In genomic region chr19:8607386-8607785, GRCh38 we compare ENCODE assay signal across 16 cellular contexts. TPM values are rescaled to one million over a fixed set of nuclear protein-coding genes. Genes with fewer than 3 reads are reported as not detected.
DNase-seq lines count a peak whose midpoint lies in the region; ATAC-seq and TF ChIP-seq lines count a peak whose summit lies in the region.
"Had no signal": no experiment of that assay in that cellular context is flagged by ENCODE, and none has a peak within 500 bp of the region (broad histone marks: within the 10 kb centered on the region; RNA-seq: fewer than 3 reads in every experiment).

No MANE protein-coding gene starts in this region.

- H3K9me3 ChIP-seq in HEK293 (ENCODE audit: control insufficient read depth, insufficient read depth, low read depth, low read length) = no peaks in the 10 kb centered on the region
- H3K9me3 ChIP-seq in right cardiac atrium (ENCODE audit: control insufficient read depth, low read length) = peaks cover 2% of the 10 kb centered on the region
- no peaks in the 10 kb centered on the region for H3K9me3 ChIP-seq in thoracic aorta
- H3K9me3 ChIP-seq: prostate gland had no signal

- peaks cover 39% of the 10 kb centered on the region for H3K4me1 Mint-ChIP-seq in chondrocyte (ENCODE audit: low read depth)

- in situ Hi-C loops in KBM-7 (cut with MboI; ENCODE audit: low pct_unique_long_range_greater_than_20kb, low sequenced_read_pairs) = no loop called here

- DNase-seq in chondrocyte (ENCODE audit: low spot score) (no peak), right cardiac atrium (peak; percentile 81 to 92 (median 90)), thoracic aorta (ENCODE audit: low spot score) (peak; percentile 83), KBM-7 (no peak)
- DNase-seq: activated CD4-positive, alpha-beta T cell treated with anti-CD3 and anti-CD28 coated beads for 4 hours; CD4-positive, alpha-beta memory T cell; foreskin melanocyte; NCI-H2171 treated with DMSO at 0.1 percent for 48 hours; SIG-M5; T-helper 9 cell had no signal

- H3K4me3 ChIP-seq in HEK293 (ENCODE audit: low read depth, low read length) (no peak overlapping the region), right cardiac atrium (ENCODE audit: low read length) (no peak overlapping the region), thoracic aorta (peak overlapping the region; percentile 39)
- H3K4me3 ChIP-seq: prostate gland, suprapubic skin had no signal

- H3K4me3 Mint-ChIP-seq in chondrocyte (ENCODE audit: unreplicated experiment) = peak overlapping the region; percentile 29

- CTCF ChIA-PET in HEK293 (lab: Yijun Ruan, JAX) = interaction anchor here (0.6 to 1.1 kb wide), 5 partner anchors 16 to 193 kb away, joined by 3 to 5 read pairs (median 4); no protein-coding TSS in a partner anchor

- peaks cover 15% of the 10 kb centered on the region for H3K36me3 Mint-ChIP-seq in chondrocyte (ENCODE audit: low read depth)

- H3K36me3 ChIP-seq in HEK293 (ENCODE audit: control insufficient read depth in 2 of 2, insufficient read depth in 1 of 2, low read length in 2 of 2) (peaks cover 0 to 7% of the 10 kb centered on the region in 2 experiments; a peak in 2 of 3 replicates), thoracic aorta (peaks cover 18% of the 10 kb centered on the region)
- H3K36me3 ChIP-seq: prostate gland had no signal

- TF ChIP-seq CTCF in HEK293 (tag by site-specific recombination; IDR thresholded peaks at IDR 0.05) = no peak
- no peak for TF ChIP-seq CTCF in chondrocyte (IDR thresholded peaks at IDR 0.05)
- TF ChIP-seq CTCF in thoracic aorta (IDR thresholded peaks at IDR 0.05) = no peak

- H3K27me3 Mint-ChIP-seq in chondrocyte (ENCODE audit: low read depth) = no peaks in the 10 kb centered on the region
- H3K27me3 Mint-ChIP-seq: CD4-positive, alpha-beta memory T cell had no signal

- H3K4me1 ChIP-seq in HEK293 (ENCODE audit: control insufficient read depth, insufficient read depth, low read length) (no peaks in the 10 kb centered on the region), right cardiac atrium (ENCODE audit: control insufficient read depth, insufficient read depth, low read length) (no peaks in the 10 kb centered on the region), thoracic aorta (ENCODE audit: control insufficient read depth in 1 of 2, low read depth in 2 of 2) (peaks cover 22 to 43% of the 10 kb centered on the region in 2 donors)

- H3K27ac ChIP-seq in HEK293 (ENCODE audit: extremely low read depth, low read depth, low read length) (no peak overlapping the region), right cardiac atrium (ENCODE audit: low read length) (no peak overlapping the region), thoracic aorta (peak overlapping the region; percentile 71 to 90)
- H3K27ac ChIP-seq: prostate gland, suprapubic skin had no signal

- peak overlapping the region; percentile 86 for H3K27ac Mint-ChIP-seq in chondrocyte (ENCODE audit: unreplicated experiment)

- H3K27me3 ChIP-seq in right cardiac atrium (ENCODE audit: control insufficient read depth, insufficient read depth) (no peaks in the 10 kb centered on the region), thoracic aorta (replicated peaks; ENCODE audit: insufficient read depth) (no peaks in the 10 kb centered on the region)
- H3K27me3 ChIP-seq: suprapubic skin had no signal

- WGBS in right cardiac atrium = 69% methylated on average over 4 of the region's 4 CpGs

- ATAC-seq in right cardiac atrium (peak; percentile 58 to 72), thoracic aorta (ENCODE audit: insufficient number of reproducible peaks, low FRiP score, low read depth) (peak; percentile 40), HG03175 (IDR thresholded peaks at IDR 0.05; ENCODE audit: unreplicated experiment) (no peak), HG02938 (IDR thresholded peaks at IDR 0.05; ENCODE audit: unreplicated experiment) (no peak)

- intact Hi-C loops in right cardiac atrium (cut with DNase I) = no loop called here

- no peaks in the 10 kb centered on the region for H3K9me3 Mint-ChIP-seq in chondrocyte (ENCODE audit: low read depth)

- POLR2A ChIA-PET in HEK293 (lab: Yijun Ruan, JAX) = no interaction called here

TF ChIP-seq in HEK293, 187 proteins besides CTCF, POLR2A, EP300 and RAD21:
- TF ChIP-seq EGR2 (tag by site-specific recombination; IDR thresholded peaks at IDR 0.05; ENCODE audit: low read depth) (0 out of 2 replicates have a peak, but pooled peaks have one; percentile 42), SP7 (tag by site-specific recombination; IDR thresholded peaks at IDR 0.05) (peak; percentile 51), ZBTB48 (tag by site-specific recombination; IDR thresholded peaks at IDR 0.05) (peak; percentile 48; the same call in 1 of the 2 replicates), ELK4 (IDR thresholded peaks at IDR 0.05; ENCODE audit: borderline replicate concordance, low read depth, low read length) (no peak), MZF1 (tag by site-specific recombination; IDR thresholded peaks at IDR 0.05; ENCODE audit: borderline replicate concordance) (peak; percentile 92), KLF17 (tag by site-specific recombination; IDR thresholded peaks at IDR 0.05) (peak; percentile 88; the same call in 1 of the 2 replicates), YY2 (tag by site-specific recombination; IDR thresholded peaks at IDR 0.05) (no peak), ZNF423 (tag by site-specific recombination; IDR thresholded peaks at IDR 0.05) (no peak), KLF1 (tag by site-specific recombination; IDR thresholded peaks at IDR 0.05) (peak; percentile 99), ZNF580 (tag by site-specific recombination; IDR thresholded peaks at IDR 0.05) (peak; percentile 86), ZBTB8A (tag by site-specific recombination; IDR thresholded peaks at IDR 0.05) (peak; percentile 95), ZNF843 (tag by site-specific recombination; IDR thresholded peaks at IDR 0.05) (0 out of 2 replicates have a peak, but pooled peaks have one; percentile 14)
- TF ChIP-seq, protein P1, sequence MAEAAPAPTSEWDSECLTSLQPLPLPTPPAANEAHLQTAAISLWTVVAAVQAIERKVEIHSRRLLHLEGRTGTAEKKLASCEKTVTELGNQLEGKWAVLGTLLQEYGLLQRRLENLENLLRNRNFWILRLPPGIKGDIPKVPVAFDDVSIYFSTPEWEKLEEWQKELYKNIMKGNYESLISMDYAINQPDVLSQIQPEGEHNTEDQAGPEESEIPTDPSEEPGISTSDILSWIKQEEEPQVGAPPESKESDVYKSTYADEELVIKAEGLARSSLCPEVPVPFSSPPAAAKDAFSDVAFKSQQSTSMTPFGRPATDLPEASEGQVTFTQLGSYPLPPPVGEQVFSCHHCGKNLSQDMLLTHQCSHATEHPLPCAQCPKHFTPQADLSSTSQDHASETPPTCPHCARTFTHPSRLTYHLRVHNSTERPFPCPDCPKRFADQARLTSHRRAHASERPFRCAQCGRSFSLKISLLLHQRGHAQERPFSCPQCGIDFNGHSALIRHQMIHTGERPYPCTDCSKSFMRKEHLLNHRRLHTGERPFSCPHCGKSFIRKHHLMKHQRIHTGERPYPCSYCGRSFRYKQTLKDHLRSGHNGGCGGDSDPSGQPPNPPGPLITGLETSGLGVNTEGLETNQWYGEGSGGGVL (tag by site-specific recombination; IDR thresholded peaks at IDR 0.05) = peak; percentile 65

RNA-seq across cellular contexts. Expression of gene ADAMTS10, which starts 3.1 kb away (rescaled TPM):
- total RNA-seq in chondrocyte = 69.3 to 100 TPM (median 73.6 TPM) in 3 replicates
- total RNA-seq in right cardiac atrium = 10 to 100 TPM; 16.1 to 29.3 (median 22.0) TPM
- 18.1 TPM for polyA plus RNA-seq in right cardiac atrium
- total RNA-seq in thoracic aorta = 100 to 1,000 TPM; 164 to 214 TPM
- total RNA-seq: HT1080 had no signal

RNA-seq across cellular contexts. Expression of gene NFILZ, which starts 23.0 kb away (rescaled TPM):
- total RNA-seq in chondrocyte = not detected in 3 replicates
- total RNA-seq in right cardiac atrium = not detected
- polyA plus RNA-seq in right cardiac atrium = not detected
- total RNA-seq in thoracic aorta = not detected
- total RNA-seq: CD4-positive, alpha-beta memory T cell; HT1080; prostate gland; suprapubic skin had no signal
- polyA plus RNA-seq: CD4-positive, alpha-beta memory T cell had no signal

RNA-seq across cellular contexts. Expression of gene MYO1F, which starts 30.1 kb away (rescaled TPM):
- 0.23 to 0.50 TPM in 2 of 3 replicates, not detected in the other for total RNA-seq in chondrocyte
- total RNA-seq in right cardiac atrium = 10 to 100 TPM; 11.3 to 23.2 (median 15.3) TPM
- 9.3 TPM for polyA plus RNA-seq in right cardiac atrium
- total RNA-seq in thoracic aorta = 10 to 100 TPM; 29.6 to 33.9 TPM
- total RNA-seq: HT1080 had no signal

Comparison
In these comparisons a context has a peak if more than half of its experiments do, and no peak if none do; other contexts are left out.
1. H3K27ac ChIP-seq: peak in thoracic aorta (2 of 2); none in HEK293 (single experiment) and right cardiac atrium (single experiment).
2. DNase-seq: peak in right cardiac atrium (3 of 3) and thoracic aorta (single experiment); none in chondrocyte (single experiment) and KBM-7 (single experiment).
3. ATAC-seq: peak in right cardiac atrium (2 of 2) and thoracic aorta (single experiment); none in HG03175 (single experiment) and HG02938 (single experiment).